Comparison of ENCODE assay signal across 10 cellular contexts in genomic region chr17:10046786-10047609, GRCh38.
A peak's percentile ranks its signal among the peaks of the same experiment; 100 is the strongest.
DNase-seq lines count a peak whose midpoint lies in the region; ATAC-seq and TF ChIP-seq lines count a peak whose summit lies in the region.
"Had no signal": no experiment of that assay in that cellular context is flagged by ENCODE, and none has a peak within 500 bp of the region (broad histone marks: within the 10 kb centered on the region; RNA-seq: fewer than 3 reads in every experiment).

No MANE protein-coding gene starts in this region.

- no peaks in the 10 kb centered on the region for H3K27me3 ChIP-seq in Loucy (ENCODE audit: insufficient read depth, low read length, poor library complexity, severe bottlenecking)
- H3K27me3 ChIP-seq in CD4-positive, alpha-beta memory T cell (ENCODE audit: insufficient read depth, low read length), result no peaks in the 10 kb centered on the region

- no peak for TF ChIP-seq CTCF in Loucy (conservative IDR thresholded peaks at IDR 0.05; ENCODE audit: low read length)

- H3K9me3 ChIP-seq in Loucy (ENCODE audit: insufficient read depth, low read depth, low read length), result no peaks in the 10 kb centered on the region
- no peaks in the 10 kb centered on the region for H3K9me3 ChIP-seq in CD4-positive, alpha-beta memory T cell (ENCODE audit: control insufficient read depth in 1 of 2, low read length in 2 of 2)

- peak overlapping the region; percentile 11 for H3K27ac Mint-ChIP-seq in activated naive CD8-positive, alpha-beta T cell treated with anti-CD3 and anti-CD28 coated beads, Interleukin-2, amount 50 U/mL, for 24 hours
- H3K27ac Mint-ChIP-seq in activated naive CD8-positive, alpha-beta T cell treated with anti-CD3 and anti-CD28 coated beads for 36 hours, result no peak overlapping the region
- peak overlapping the region in 2 of 7 donors; percentile 4 to 9 for H3K27ac Mint-ChIP-seq in CD4-positive, alpha-beta memory T cell

- DNase-seq in activated naive CD8-positive, alpha-beta T cell treated with anti-CD3 and anti-CD28 coated beads, Interleukin-2, amount 50 U/mL, for 24 hours, result no peak
- DNase-seq in activated naive CD8-positive, alpha-beta T cell treated with anti-CD3 and anti-CD28 coated beads for 36 hours, result no peak
- DNase-seq in superior temporal gyrus (ENCODE audit: extremely low spot score) (peak; percentile 35), NCI-H82 (lab: John Stamatoyannopoulos, UW) (no peak)
- no peak for DNase-seq in CD4-positive, alpha-beta memory T cell
- DNase-seq in activated naive CD4-positive, alpha-beta T cell treated with Interleukin-2 at 50 U/mL for 16 hours, result no peak
- DNase-seq: NCI-H510A, posterior cingulate gyrus had no signal

- no peaks in the 10 kb centered on the region for H3K9me3 Mint-ChIP-seq in activated naive CD8-positive, alpha-beta T cell treated with anti-CD3 and anti-CD28 coated beads, Interleukin-2, amount 50 U/mL, for 24 hours
- no peaks in the 10 kb centered on the region for H3K9me3 Mint-ChIP-seq in activated naive CD8-positive, alpha-beta T cell treated with anti-CD3 and anti-CD28 coated beads for 36 hours
- H3K9me3 Mint-ChIP-seq in CD4-positive, alpha-beta memory T cell, result peaks cover 0 to 2% (median 0%) of the 10 kb centered on the region in 8 donors

- no peak for ATAC-seq in activated naive CD8-positive, alpha-beta T cell treated with anti-CD3 and anti-CD28 coated beads, Interleukin-2, amount 50 U/mL, for 24 hours
- ATAC-seq in HG02610 (IDR thresholded peaks at IDR 0.05; ENCODE audit: unreplicated experiment), result peak; percentile 37

- H3F3A ChIP-seq in Loucy (ENCODE audit: low read depth), result 0 out of 2 replicates have a peak, but pooled peaks cover 6% of the 10 kb centered on the region

- POLR2A ChIA-PET in CD4-positive, alpha-beta memory T cell (lab: Charles Lee; ENCODE audit: partially characterized antibody), result no interaction called here

- no peaks in the 10 kb centered on the region for H3K36me3 ChIP-seq in Loucy (ENCODE audit: insufficient read depth, low read length)
- H3K36me3 ChIP-seq in CD4-positive, alpha-beta memory T cell (ENCODE audit: insufficient read depth, low read length), result no peaks in the 10 kb centered on the region

- peaks cover 5% of the 10 kb centered on the region for H4K20me1 ChIP-seq in Loucy (ENCODE audit: insufficient read depth, low read length, poor library complexity, severe bottlenecking)

- H3K27me3 Mint-ChIP-seq in activated naive CD8-positive, alpha-beta T cell treated with anti-CD3 and anti-CD28 coated beads, Interleukin-2, amount 50 U/mL, for 24 hours, result no peaks in the 10 kb centered on the region
- no peaks in the 10 kb centered on the region for H3K27me3 Mint-ChIP-seq in activated naive CD8-positive, alpha-beta T cell treated with anti-CD3 and anti-CD28 coated beads for 36 hours
- peaks cover 0 to 1% of the 10 kb centered on the region in 2 donors for H3K27me3 Mint-ChIP-seq in CD4-positive, alpha-beta memory T cell

- intact Hi-C loops in CD4-positive, alpha-beta memory T cell (cut with micrococcal nuclease), result no loop called here

- peak overlapping the region; percentile 7 for H3K4me2 ChIP-seq in Loucy (ENCODE audit: low read depth, low read length, poor library complexity, severe bottlenecking)

- H3K4me1 ChIP-seq in Loucy (ENCODE audit: insufficient read depth, low read length, poor library complexity, severe bottlenecking), result peaks cover 45% of the 10 kb centered on the region
- H3K4me1 ChIP-seq in CD4-positive, alpha-beta memory T cell (ENCODE audit: insufficient read depth, low read length), result no peaks in the 10 kb centered on the region

- H3K9ac ChIP-seq in Loucy (ENCODE audit: low read depth, low read length, poor library complexity, severe bottlenecking), result no peak overlapping the region

- H3K4me1 Mint-ChIP-seq in activated naive CD8-positive, alpha-beta T cell treated with anti-CD3 and anti-CD28 coated beads, Interleukin-2, amount 50 U/mL, for 24 hours, result peaks cover 41% of the 10 kb centered on the region
- peaks cover 12% of the 10 kb centered on the region for H3K4me1 Mint-ChIP-seq in activated naive CD8-positive, alpha-beta T cell treated with anti-CD3 and anti-CD28 coated beads for 36 hours
- H3K4me1 Mint-ChIP-seq in CD4-positive, alpha-beta memory T cell, result peaks cover 3 to 19% (median 11%) of the 10 kb centered on the region in 4 donors

- H3K36me3 Mint-ChIP-seq in activated naive CD8-positive, alpha-beta T cell treated with anti-CD3 and anti-CD28 coated beads, Interleukin-2, amount 50 U/mL, for 24 hours (ENCODE audit: low read depth), result no peaks in the 10 kb centered on the region
- H3K36me3 Mint-ChIP-seq in activated naive CD8-positive, alpha-beta T cell treated with anti-CD3 and anti-CD28 coated beads for 36 hours, result no peaks in the 10 kb centered on the region
- H3K36me3 Mint-ChIP-seq in CD4-positive, alpha-beta memory T cell, result no peaks in the 10 kb centered on the region

- no peak overlapping the region for H3K27ac ChIP-seq in CD4-positive, alpha-beta memory T cell (ENCODE audit: low read depth, low read length)

- no peak overlapping the region for H3K4me3 ChIP-seq in Loucy (ENCODE audit: low read length, poor library complexity, severe bottlenecking)
- no peak overlapping the region for H3K4me3 ChIP-seq in CD4-positive, alpha-beta memory T cell (ENCODE audit: low read length in 2 of 2)

- no peak overlapping the region for H3K4me3 Mint-ChIP-seq in activated naive CD8-positive, alpha-beta T cell treated with anti-CD3 and anti-CD28 coated beads, Interleukin-2, amount 50 U/mL, for 24 hours
- H3K4me3 Mint-ChIP-seq in activated naive CD8-positive, alpha-beta T cell treated with anti-CD3 and anti-CD28 coated beads for 36 hours, result no peak overlapping the region
- peak overlapping the region in 3 of 8 donors; percentile 3 to 45 (median 9) for H3K4me3 Mint-ChIP-seq in CD4-positive, alpha-beta memory T cell

- peaks cover 79% of the 10 kb centered on the region for H3K79me2 ChIP-seq in Loucy (ENCODE audit: insufficient read depth, low read length)

- H3K9me2 ChIP-seq in Loucy (replicated peaks; ENCODE audit: low read depth, low read length), result no peaks in the 10 kb centered on the region

- CTCF ChIA-PET in CD4-positive, alpha-beta memory T cell (lab: Charles Lee; ENCODE audit: partially characterized antibody), result no interaction called here

- no peak overlapping the region for H2AFZ ChIP-seq in Loucy (ENCODE audit: low read length)
